In the genomic region with DNA sequence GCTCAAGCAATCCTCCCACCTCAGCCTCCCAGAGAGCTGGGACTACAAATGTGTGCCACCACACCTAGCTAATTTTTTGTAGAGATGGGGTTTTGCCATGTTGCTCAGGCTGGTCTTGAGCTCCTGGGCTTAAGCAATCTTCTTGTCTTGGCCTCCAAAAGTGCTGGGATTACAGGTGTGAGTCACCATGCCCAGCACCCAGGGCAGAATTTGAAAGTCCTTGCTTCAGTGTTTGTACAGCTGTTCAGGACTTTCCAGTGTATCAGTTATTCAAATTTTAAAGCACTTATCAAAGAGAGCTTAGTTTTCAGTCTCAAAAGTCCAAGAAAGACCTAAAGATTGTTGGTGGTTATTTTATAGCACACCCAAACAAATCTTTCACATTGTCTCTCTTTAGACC, we compare ENCODE assay signal across 8 cellular contexts. TPM values are rescaled to one million over a fixed set of nuclear protein-coding genes. Genes with fewer than 3 reads are reported as not detected.
DNase-seq lines count a peak whose midpoint lies in the region; ATAC-seq lines count a peak whose summit lies in the region.

No MANE protein-coding gene starts in this region.

- H3K27me3 ChIP-seq in adipocyte (replicated peaks; ENCODE audit: control insufficient read depth, insufficient read depth, low read length), result no peaks in the 10 kb centered on the region
- H3K27me3 ChIP-seq in naive thymus-derived CD4-positive, alpha-beta T cell (ENCODE audit: control insufficient read depth in 2 of 2, insufficient read depth in 2 of 2, low read length in 2 of 2), result no peaks in the 10 kb centered on the region

- H3K4me1 ChIP-seq in adipocyte (ENCODE audit: control insufficient read depth, insufficient read depth, low read length), result peaks cover 6% of the 10 kb centered on the region
- peaks cover 0 to 22% of the 10 kb centered on the region in 2 donors for H3K4me1 ChIP-seq in naive thymus-derived CD4-positive, alpha-beta T cell (ENCODE audit: control insufficient read depth in 2 of 2, insufficient read depth in 2 of 2, low read length in 2 of 2)

- no peaks in the 10 kb centered on the region for H3K9me3 Mint-ChIP-seq in naive thymus-derived CD4-positive, alpha-beta T cell
- H3K9me3 Mint-ChIP-seq in activated T-helper 17 cell treated with anti-CD3 and anti-CD28 coated beads, Interleukin-2, amount 50 U/mL, for 72 hours, result no peaks in the 10 kb centered on the region

- peaks cover 15 to 46% (median 31%) of the 10 kb centered on the region in 7 donors for H3K4me1 Mint-ChIP-seq in naive thymus-derived CD4-positive, alpha-beta T cell
- peaks cover 13% of the 10 kb centered on the region for H3K4me1 Mint-ChIP-seq in activated T-helper 17 cell treated with anti-CD3 and anti-CD28 coated beads, Interleukin-2, amount 50 U/mL, for 72 hours

- CTCF ChIA-PET in naive thymus-derived CD4-positive, alpha-beta T cell (lab: Charles Lee), result interaction anchor here (0.8 to 1.3 kb wide), 2 partner anchors 264 to 266 kb away, joined by 3 to 5 read pairs; no protein-coding TSS in a partner anchor

- H3K9ac ChIP-seq in adipocyte (ENCODE audit: low read length), result no peak overlapping the region

- H3K27ac ChIP-seq in naive thymus-derived CD4-positive, alpha-beta T cell (ENCODE audit: low read depth, low read length), result no peak overlapping the region

- intact Hi-C loops in naive thymus-derived CD4-positive, alpha-beta T cell (cut with micrococcal nuclease), result loop anchor here in 1 of 2 donors (1.0 kb wide), 1 partner anchor 11 kb away; no protein-coding TSS in a partner anchor

- peak; percentile 64 for DNase-seq in adipocyte (ENCODE audit: low read depth)
- DNase-seq in naive thymus-derived CD4-positive, alpha-beta T cell, result no peak
- DNase-seq in NCI-H1105 (lab: John Stamatoyannopoulos, UW), result no peak

- no peak overlapping the region for H3K4me3 ChIP-seq in adipocyte (ENCODE audit: low read length)
- H3K4me3 ChIP-seq in naive thymus-derived CD4-positive, alpha-beta T cell (ENCODE audit: low read length), result no peak overlapping the region

- POLR2A ChIA-PET in naive thymus-derived CD4-positive, alpha-beta T cell (lab: Charles Lee), result interaction anchor here (0.8 to 1.4 kb wide), 3 partner anchors 11 to 265 kb away, joined by 3 read pairs; no protein-coding TSS in a partner anchor

- peak overlapping the region in 8 of 9 donors; percentile 83 to 97 (median 92) for H3K27ac Mint-ChIP-seq in naive thymus-derived CD4-positive, alpha-beta T cell
- no peak overlapping the region for H3K27ac Mint-ChIP-seq in activated T-helper 17 cell treated with anti-CD3 and anti-CD28 coated beads, Interleukin-2, amount 50 U/mL, for 72 hours

- no peaks in the 10 kb centered on the region for H3K36me3 ChIP-seq in adipocyte (ENCODE audit: control insufficient read depth, insufficient read depth, low read length, severe bottlenecking)
- no peaks in the 10 kb centered on the region for H3K36me3 ChIP-seq in naive thymus-derived CD4-positive, alpha-beta T cell (ENCODE audit: control insufficient read depth in 2 of 3, insufficient read depth in 3 of 3, low read length in 3 of 3)

- no peaks in the 10 kb centered on the region for H3K9me3 ChIP-seq in adipocyte (ENCODE audit: control insufficient read depth, low read length)
- no peaks in the 10 kb centered on the region for H3K9me3 ChIP-seq in naive thymus-derived CD4-positive, alpha-beta T cell (ENCODE audit: control insufficient read depth in 2 of 3, low read length in 3 of 3)

- peaks cover 0 to 3% (median 0%) of the 10 kb centered on the region in 5 donors for H3K36me3 Mint-ChIP-seq in naive thymus-derived CD4-positive, alpha-beta T cell
- no peaks in the 10 kb centered on the region for H3K36me3 Mint-ChIP-seq in activated T-helper 17 cell treated with anti-CD3 and anti-CD28 coated beads, Interleukin-2, amount 50 U/mL, for 72 hours (ENCODE audit: low read depth)

- H3K27me3 Mint-ChIP-seq in naive thymus-derived CD4-positive, alpha-beta T cell, result no peaks in the 10 kb centered on the region
- no peaks in the 10 kb centered on the region for H3K27me3 Mint-ChIP-seq in activated T-helper 17 cell treated with anti-CD3 and anti-CD28 coated beads, Interleukin-2, amount 50 U/mL, for 72 hours

- peak; percentile 71 for ATAC-seq in GM18867 (IDR thresholded peaks at IDR 0.05; ENCODE audit: unreplicated experiment)
- peak; percentile 57 for ATAC-seq in HG02763 (IDR thresholded peaks at IDR 0.05; ENCODE audit: unreplicated experiment)
- no peak for ATAC-seq in naive thymus-derived CD4-positive, alpha-beta T cell
- no peak for ATAC-seq in HG03196 (IDR thresholded peaks at IDR 0.05; ENCODE audit: unreplicated experiment)
- ATAC-seq in activated T-helper 17 cell treated with anti-CD3 and anti-CD28 coated beads, Interleukin-2, amount 50 U/mL, for 72 hours (replicated peaks), result no peak
- no peak for ATAC-seq in GM18873 (IDR thresholded peaks at IDR 0.05; ENCODE audit: low FRiP score, unreplicated experiment)

- H3K4me3 Mint-ChIP-seq in naive thymus-derived CD4-positive, alpha-beta T cell, result no peak overlapping the region
- H3K4me3 Mint-ChIP-seq in activated T-helper 17 cell treated with anti-CD3 and anti-CD28 coated beads, Interleukin-2, amount 50 U/mL, for 72 hours, result no peak overlapping the region

RNA-seq across cellular contexts. Expression of gene VPS54, which starts 43.6 kb away (rescaled TPM):
- 10 to 100 TPM; 13.2 to 20.8 (median 15.6) TPM for total RNA-seq in naive thymus-derived CD4-positive, alpha-beta T cell
- polyA plus RNA-seq in naive thymus-derived CD4-positive, alpha-beta T cell, result 10 to 100 TPM in 1 of 2 donors, 1 to 10 TPM in 1; 4.5 to 11.4 TPM
- 10 to 100 TPM in 1 of 2 donors, 1 to 10 TPM in 1; 7.9 to 13.7 TPM for total RNA-seq in activated T-helper 17 cell treated with anti-CD3 and anti-CD28 coated beads, Interleukin-2, amount 50 U/mL, for 72 hours

Comparison
In these comparisons a context has a peak if more than half of its experiments do, and no peak if none do; other contexts are left out.
1. ATAC-seq: peak in GM18867 (single experiment) and HG02763 (single experiment); none in naive thymus-derived CD4-positive, alpha-beta T cell (single experiment), HG03196 (single experiment), activated T-helper 17 cell treated with anti-CD3 and anti-CD28 coated beads, Interleukin-2, amount 50 U/mL, for 72 hours (single experiment) and GM18873 (single experiment).